Comparison of ENCODE assay signal across 16 cellular contexts in genomic region chr15:42632100-42632675, GRCh38.
"Had no signal": no experiment of that assay in that cellular context is flagged by ENCODE, and none has a peak within 500 bp of the region (broad histone marks: within the 10 kb centered on the region; RNA-seq: fewer than 3 reads in every experiment).

No MANE protein-coding gene starts in this region.

- H3K27me3 Mint-ChIP-seq: activated CD4-positive, alpha-beta memory T cell treated with anti-CD3 and anti-CD28 coated beads for 36 hours; activated naive CD4-positive, alpha-beta T cell treated with anti-CD3 and anti-CD28 coated beads, Interleukin-2, amount 10 ng/mL, durations not matched to agents 7 days and 5 days; memory B cell had no signal

- DNase-seq: activated CD4-positive, alpha-beta memory T cell treated with anti-CD3 and anti-CD28 coated beads for 36 hours; activated CD4-positive, alpha-beta T cell treated with anti-CD3 and anti-CD28 coated beads for 4 hours; activated effector memory CD4-positive, alpha-beta T cell treated with anti-CD3 and anti-CD28 coated beads, Interleukin-2, amount 50 U/mL, for 16 hours; activated naive CD4-positive, alpha-beta T cell treated with anti-CD3 and anti-CD28 coated beads, Interleukin-2, amount 10 ng/mL, durations not matched to agents 7 days and 5 days; amygdala; left colon; pancreas; psoas muscle; stimulated activated CD4-positive, alpha-beta T cell treated with anti-CD3 and anti-CD28 coated beads, Interleukin-4, amount 100 ng/mL, for 4 hours; stomach had no signal

- H3K9me3 ChIP-seq: pancreas, right atrium auricular region, stomach, suprapubic skin had no signal

- ATAC-seq: left colon, pancreas, psoas muscle had no signal

- H3K27me3 ChIP-seq: cardiac muscle cell, pancreas, right atrium auricular region, stomach, suprapubic skin, tibial nerve had no signal

- H3K4me3 Mint-ChIP-seq: activated CD4-positive, alpha-beta memory T cell treated with anti-CD3 and anti-CD28 coated beads for 36 hours; activated naive CD4-positive, alpha-beta T cell treated with anti-CD3 and anti-CD28 coated beads, Interleukin-2, amount 10 ng/mL, durations not matched to agents 7 days and 5 days; memory B cell; nephron had no signal

- H3K27ac Mint-ChIP-seq: activated CD4-positive, alpha-beta memory T cell treated with anti-CD3 and anti-CD28 coated beads for 36 hours; activated naive CD4-positive, alpha-beta T cell treated with anti-CD3 and anti-CD28 coated beads, Interleukin-2, amount 10 ng/mL, durations not matched to agents 7 days and 5 days; memory B cell; nephron had no signal

- H3K36me3 ChIP-seq: cardiac muscle cell, pancreas had no signal

- H3K9me3 Mint-ChIP-seq: activated CD4-positive, alpha-beta memory T cell treated with anti-CD3 and anti-CD28 coated beads for 36 hours; activated naive CD4-positive, alpha-beta T cell treated with anti-CD3 and anti-CD28 coated beads, Interleukin-2, amount 10 ng/mL, durations not matched to agents 7 days and 5 days had no signal

- H3K36me3 Mint-ChIP-seq: activated CD4-positive, alpha-beta memory T cell treated with anti-CD3 and anti-CD28 coated beads for 36 hours had no signal

- H3K4me1 Mint-ChIP-seq: nephron had no signal

- H3K27ac ChIP-seq: cardiac muscle cell, pancreas, psoas muscle, right atrium auricular region, stomach, suprapubic skin, tibial nerve had no signal

- H3K4me1 ChIP-seq: pancreas, psoas muscle, right atrium auricular region, stomach, suprapubic skin, tibial nerve had no signal

- H3K4me3 ChIP-seq: cardiac muscle cell, pancreas, psoas muscle, right atrium auricular region, stomach, suprapubic skin, tibial nerve had no signal
